In the genomic region with DNA sequence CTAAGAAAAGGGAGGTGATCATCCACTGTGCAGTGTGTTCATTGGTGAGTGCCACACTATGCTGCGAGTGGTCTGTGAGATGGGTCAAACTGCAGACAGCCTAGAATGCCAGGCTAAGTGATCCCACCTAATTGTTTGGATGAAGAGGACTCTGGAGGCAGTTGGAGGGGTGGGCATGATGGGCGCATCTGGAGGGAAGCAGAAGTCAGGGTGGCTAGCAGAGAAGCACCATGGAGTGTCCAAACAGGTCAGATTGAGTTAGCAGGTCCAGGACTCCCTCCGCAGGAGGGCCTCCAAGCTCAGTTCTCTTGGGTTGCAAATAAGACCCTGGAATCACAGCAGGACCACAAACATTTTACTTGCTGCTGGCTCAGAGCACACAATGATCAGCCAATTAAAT, we compare ENCODE assay signal across 22 cellular contexts. TPM values are rescaled to one million over a fixed set of nuclear protein-coding genes. Genes with fewer than 3 reads are reported as not detected.
"Had no signal": no experiment of that assay in that cellular context is flagged by ENCODE, and none has a peak within 500 bp of the region (broad histone marks: within the 10 kb centered on the region; RNA-seq: fewer than 3 reads in every experiment).

No MANE protein-coding gene starts in this region.

- H3K4me3 ChIP-seq: breast epithelium, coronary artery, esophagus squamous epithelium, mucosa of descending colon, pancreas, tibial nerve had no signal

- H3K27ac Mint-ChIP-seq: activated CD4-positive, alpha-beta memory T cell treated with anti-CD3 and anti-CD28 coated beads for 36 hours; activated naive CD8-positive, alpha-beta T cell treated with anti-CD3 and anti-CD28 coated beads for 36 hours; nephron progenitor cell; stimulated activated naive CD8-positive, alpha-beta T cell treated with anti-CD3 and anti-CD28 coated beads, Interleukin-15, Interleukin-2, amounts not matched to agents 100 ng/mL and 50 ng/mL, for 24 hours had no signal

- H3K9me3 ChIP-seq: breast epithelium, esophagus squamous epithelium, mucosa of descending colon, pancreas, tibial nerve had no signal

- H3K27me3 Mint-ChIP-seq: activated CD4-positive, alpha-beta memory T cell treated with anti-CD3 and anti-CD28 coated beads for 36 hours; activated naive CD8-positive, alpha-beta T cell treated with anti-CD3 and anti-CD28 coated beads for 36 hours; central memory CD8-positive, alpha-beta T cell; stimulated activated naive CD8-positive, alpha-beta T cell treated with anti-CD3 and anti-CD28 coated beads, Interleukin-15, Interleukin-2, amounts not matched to agents 100 ng/mL and 50 ng/mL, for 24 hours had no signal

- ATAC-seq: left colon, mucosa of descending colon, pancreas, right cardiac atrium had no signal

- H3K4me3 Mint-ChIP-seq: activated CD4-positive, alpha-beta memory T cell treated with anti-CD3 and anti-CD28 coated beads for 36 hours; activated naive CD8-positive, alpha-beta T cell treated with anti-CD3 and anti-CD28 coated beads for 36 hours; central memory CD8-positive, alpha-beta T cell; nephron progenitor cell; stimulated activated naive CD8-positive, alpha-beta T cell treated with anti-CD3 and anti-CD28 coated beads, Interleukin-15, Interleukin-2, amounts not matched to agents 100 ng/mL and 50 ng/mL, for 24 hours had no signal

- H3K27ac ChIP-seq: coronary artery, esophagus squamous epithelium, pancreas, tibial nerve had no signal

- H3K4me1 Mint-ChIP-seq: activated naive CD8-positive, alpha-beta T cell treated with anti-CD3 and anti-CD28 coated beads for 36 hours; central memory CD8-positive, alpha-beta T cell had no signal

- H3K4me1 ChIP-seq: breast epithelium had no signal

- H3K9me3 Mint-ChIP-seq: nephron progenitor cell; stimulated activated naive CD8-positive, alpha-beta T cell treated with anti-CD3 and anti-CD28 coated beads, Interleukin-15, Interleukin-2, amounts not matched to agents 100 ng/mL and 50 ng/mL, for 24 hours had no signal

- H3K36me3 Mint-ChIP-seq: activated naive CD8-positive, alpha-beta T cell treated with anti-CD3 and anti-CD28 coated beads for 36 hours had no signal

- DNase-seq: activated CD4-positive, alpha-beta memory T cell treated with anti-CD3 and anti-CD28 coated beads for 36 hours; activated CD4-positive, alpha-beta T cell treated with anti-CD3 and anti-CD28 coated beads for 4 hours; activated CD4-positive, CD25-positive, alpha-beta regulatory T cell; activated naive CD4-positive, alpha-beta T cell treated with Interleukin-2 at 50 U/mL for 16 hours; activated naive CD8-positive, alpha-beta T cell treated with anti-CD3 and anti-CD28 coated beads for 36 hours; esophagus squamous epithelium; left colon; mesendoderm; mucosa of descending colon; nephron progenitor cell; pancreas; right cardiac atrium; stimulated activated CD4-positive, alpha-beta T cell treated with anti-CD3 and anti-CD28 coated beads, Interleukin-12 subunit alpha, Interleukin-12 subunit beta, amount 100 ng/mL, for 4 hours; stimulated activated CD4-positive, alpha-beta T cell treated with anti-CD3 and anti-CD28 coated beads, Interleukin-4, amount 100 ng/mL, for 4 hours; T1000 had no signal

- H3K36me3 ChIP-seq: breast epithelium, esophagus squamous epithelium, pancreas, tibial nerve had no signal

- H3K27me3 ChIP-seq: breast epithelium, esophagus squamous epithelium, pancreas, tibial nerve had no signal

- FAIRE-seq: keratinocyte, pancreas had no signal

RNA-seq across cellular contexts. Expression of gene ANGPTL2, which starts 19.9 kb away (rescaled TPM):
- total RNA-seq: activated CD4-positive, alpha-beta memory T cell treated with anti-CD3 and anti-CD28 coated beads for 36 hours; activated naive CD8-positive, alpha-beta T cell treated with anti-CD3 and anti-CD28 coated beads for 36 hours; T-helper 1 cell treated with Interleukin-12 subunit alpha and Interleukin-12 subunit beta and Interleukin-4 antibody, amounts not matched to agents 30 ng/mL and 1 ng/mL, for 36 hours had no signal
